21 cellular contexts compared by ENCODE assay signal in the genomic region with DNA sequence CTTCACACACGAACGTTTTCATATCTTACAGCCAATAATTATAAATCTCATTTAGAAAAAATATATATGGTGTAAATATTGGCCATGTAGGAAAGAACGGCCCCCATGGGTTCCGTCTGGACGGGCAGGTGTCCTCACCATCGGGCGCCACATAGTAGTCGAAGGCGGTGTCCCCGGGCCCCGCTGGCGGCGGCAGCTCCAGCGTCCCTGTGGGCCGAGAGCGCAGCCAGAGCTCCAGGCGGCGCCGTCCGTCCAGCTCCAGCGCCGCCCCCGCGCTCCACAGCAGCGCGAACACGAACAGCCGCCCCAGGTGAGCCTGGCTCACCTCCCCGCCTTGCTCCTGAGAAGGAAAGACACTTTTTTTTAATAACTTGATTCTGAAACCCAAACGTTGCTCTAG.
DNase-seq lines count a peak whose midpoint lies in the region; ATAC-seq and TF ChIP-seq lines count a peak whose summit lies in the region.
"Had no signal": no experiment of that assay in that cellular context is flagged by ENCODE, and none has a peak within 500 bp of the region (broad histone marks: within the 10 kb centered on the region; RNA-seq: fewer than 3 reads in every experiment).

No MANE protein-coding gene starts in this region.

- H3K4me1 Mint-ChIP-seq in stimulated activated naive CD8-positive, alpha-beta T cell treated with anti-CD3 and anti-CD28 coated beads, Interleukin-15, amount 100 ng/mL, for 72 hours: no peaks in the 10 kb centered on the region
- H3K4me1 Mint-ChIP-seq: CD4-positive, alpha-beta memory T cell had no signal

- no peaks in the 10 kb centered on the region for H3K9me3 ChIP-seq in SK-N-SH
- H3K9me3 ChIP-seq in testis: no peaks in the 10 kb centered on the region
- H3K9me3 ChIP-seq in left ventricle myocardium inferior (replicated peaks): peaks cover 3% of the 10 kb centered on the region
- H3K9me3 ChIP-seq: HAP-1 had no signal

- H3K9me2 ChIP-seq in SK-N-SH: no peaks in the 10 kb centered on the region

- no peak overlapping the region for H3K27ac Mint-ChIP-seq in stimulated activated naive CD8-positive, alpha-beta T cell treated with anti-CD3 and anti-CD28 coated beads, Interleukin-15, amount 100 ng/mL, for 72 hours
- H3K27ac Mint-ChIP-seq: CD4-positive, alpha-beta memory T cell had no signal

- no peak for TF ChIP-seq EP300 in SK-N-SH (IDR thresholded peaks at IDR 0.05; ENCODE audit: borderline replicate concordance in 1 of 2, low read depth in 1 of 2, low read length in 1 of 2)

- POLR2A ChIA-PET in SK-N-SH (lab: Yijun Ruan, JAX): no interaction called here

- no peak for TF ChIP-seq RAD21 in SK-N-SH (IDR thresholded peaks at IDR 0.05; ENCODE audit: low read length)

- H3K36me3 ChIP-seq in SK-N-SH (replicated peaks in 1 of 2; ENCODE audit: control insufficient read depth in 1 of 2, insufficient read depth in 2 of 2, low read length in 1 of 2) (no peaks in the 10 kb centered on the region), testis (ENCODE audit: low read depth, missing control alignments) (no peaks in the 10 kb centered on the region), left ventricle myocardium inferior (no peaks in the 10 kb centered on the region)
- H3K36me3 ChIP-seq: BLaER1 treated with 17β-estradiol and CSF1 and Interleukin-3, amounts not matched to agents 10 nM and 100 nM; HAP-1 had no signal

- TF ChIP-seq CTCF in SK-N-SH (IDR thresholded peaks at IDR 0.05) (no peak), testis (IDR thresholded peaks at IDR 0.05) (no peak), left ventricle myocardium inferior (IDR thresholded peaks at IDR 0.05; ENCODE audit: borderline replicate concordance) (no peak), coronary artery (IDR thresholded peaks at IDR 0.05) (no peak)

- ATAC-seq in SK-N-SH treated with all-trans-retinoic acid at 6 μM for 48 hours: no peak
- peak; percentile 28 for ATAC-seq in esophagus mucosa
- ATAC-seq in stimulated activated naive CD8-positive, alpha-beta T cell treated with anti-CD3 and anti-CD28 coated beads, Interleukin-15, amount 100 ng/mL, for 72 hours: no peak
- ATAC-seq: HepG2 had no signal

- peaks cover 0 to 7% of the 10 kb centered on the region in 2 donors for H3K9me3 Mint-ChIP-seq in stimulated activated naive CD8-positive, alpha-beta T cell treated with anti-CD3 and anti-CD28 coated beads, Interleukin-15, amount 100 ng/mL, for 72 hours

- no peaks in the 10 kb centered on the region for H3K27me3 Mint-ChIP-seq in stimulated activated naive CD8-positive, alpha-beta T cell treated with anti-CD3 and anti-CD28 coated beads, Interleukin-15, amount 100 ng/mL, for 72 hours
- H3K27me3 Mint-ChIP-seq: CD4-positive, alpha-beta memory T cell had no signal

- H3K27ac ChIP-seq in SK-N-SH (ENCODE audit: low read depth in 2 of 2, low read length in 1 of 2) (no peak overlapping the region), testis (no peak overlapping the region), left ventricle myocardium inferior (replicated peaks) (no peak overlapping the region), coronary artery (no peak overlapping the region)
- H3K27ac ChIP-seq: 22Rv1; BLaER1 treated with 17β-estradiol and CSF1 and Interleukin-3, amounts not matched to agents 10 nM and 100 nM; HL-60 had no signal

- H3K4me2 ChIP-seq in SK-N-SH: 0 out of 2 replicates have a peak overlapping the region, but pooled peaks have one; percentile 19
- H3K4me2 ChIP-seq: BLaER1 treated with 17β-estradiol and CSF1 and Interleukin-3, amounts not matched to agents 10 nM and 100 nM had no signal

- H3K79me2 ChIP-seq in SK-N-SH (ENCODE audit: insufficient read depth): no peaks in the 10 kb centered on the region

- no peak overlapping the region for H2AFZ ChIP-seq in SK-N-SH (ENCODE audit: low read depth)

- H3K9ac ChIP-seq in SK-N-SH: no peak overlapping the region
- H3K9ac ChIP-seq: BLaER1 treated with 17β-estradiol and CSF1 and Interleukin-3, amounts not matched to agents 10 nM and 100 nM had no signal

- DNase-seq in SK-N-SH (peak; percentile 7), NCI-H748 treated with DMSO at 0.1 percent for 48 hours (lab: John Stamatoyannopoulos, UW) (peak; percentile 90), testis (peak; percentile 20), left ventricle myocardium inferior (no peak), coronary artery (ENCODE audit: low spot score) (no peak)
- DNase-seq in stimulated activated naive CD8-positive, alpha-beta T cell treated with anti-CD3 and anti-CD28 coated beads, Interleukin-15, amount 100 ng/mL, for 72 hours: no peak
- DNase-seq: ACHN; CD4-positive, alpha-beta memory T cell; KBM-7; NCI-H1092 treated with DMSO at 0.1 percent for 48 hours; NCI-H1436 treated with DMSO at 0.1 percent for 48 hours; NCI-H1930; NCI-H226; NCI-H524 had no signal

- CTCF ChIA-PET in SK-N-SH (lab: Yijun Ruan, JAX): no interaction called here

- no peaks in the 10 kb centered on the region for H4K20me1 ChIP-seq in SK-N-SH (ENCODE audit: insufficient read depth)
- H4K20me1 ChIP-seq: BLaER1 treated with 17β-estradiol and CSF1 and Interleukin-3, amounts not matched to agents 10 nM and 100 nM had no signal

- TF ChIP-seq POLR2A in testis (IDR thresholded peaks at IDR 0.05): no peak

- intact Hi-C loops in testis (cut with DNase I; ENCODE audit: low total_unique reads): no loop called here
- intact Hi-C loops in left ventricle myocardium inferior (cut with micrococcal nuclease): no loop called here

- H3K4me3 Mint-ChIP-seq in stimulated activated naive CD8-positive, alpha-beta T cell treated with anti-CD3 and anti-CD28 coated beads, Interleukin-15, amount 100 ng/mL, for 72 hours: no peak overlapping the region
- H3K4me3 Mint-ChIP-seq: CD4-positive, alpha-beta memory T cell had no signal

- 33% methylated on average over 28 of the region's 30 CpGs for WGBS in SK-N-SH (ENCODE audit: low lambda C conversion rate)
- WGBS in testis, 2 donors: 42 to 54% methylated on average over 22 to 30 of the region's 30 CpGs

- no peaks in the 10 kb centered on the region for H3F3A ChIP-seq in SK-N-SH (replicated peaks; ENCODE audit: insufficient read depth)

- no peaks in the 10 kb centered on the region for H3K4me1 ChIP-seq in SK-N-SH (ENCODE audit: control insufficient read depth in 1 of 2, insufficient read depth in 2 of 2, low read depth in 1 of 2, low read length in 1 of 2)
- no peaks in the 10 kb centered on the region for H3K4me1 ChIP-seq in testis
- no peaks in the 10 kb centered on the region for H3K4me1 ChIP-seq in left ventricle myocardium inferior
- H3K4me1 ChIP-seq: BLaER1 treated with 17β-estradiol and CSF1 and Interleukin-3, amounts not matched to agents 10 nM and 100 nM; HAP-1 had no signal

- H3K27me3 ChIP-seq in SK-N-SH (ENCODE audit: insufficient read depth) (peaks cover 6% of the 10 kb centered on the region; the same call in 1 of the 2 replicates), testis (no peaks in the 10 kb centered on the region), left ventricle myocardium inferior (ENCODE audit: low read depth) (no peaks in the 10 kb centered on the region)
- H3K27me3 ChIP-seq: BLaER1 treated with 17β-estradiol and CSF1 and Interleukin-3, amounts not matched to agents 10 nM and 100 nM had no signal

- no peak overlapping the region; a peak in 1 of 4 replicates for H3K4me3 ChIP-seq in SK-N-SH (ENCODE audit: low read depth in 2 of 2, low read length in 1 of 2)
- peak overlapping the region; percentile 18 to 34 for H3K4me3 ChIP-seq in testis
- H3K4me3 ChIP-seq in left ventricle myocardium inferior: no peak overlapping the region
- no peak overlapping the region for H3K4me3 ChIP-seq in coronary artery
- H3K4me3 ChIP-seq: BLaER1 treated with 17β-estradiol and CSF1 and Interleukin-3, amounts not matched to agents 10 nM and 100 nM; HAP-1 had no signal

TF ChIP-seq in SK-N-SH, 30 proteins besides CTCF, POLR2A, EP300 and RAD21:
- no peak for TF ChIP-seq RFX5 (IDR thresholded peaks at IDR 0.05; ENCODE audit: low read length)
- TF ChIP-seq, protein P1, sequence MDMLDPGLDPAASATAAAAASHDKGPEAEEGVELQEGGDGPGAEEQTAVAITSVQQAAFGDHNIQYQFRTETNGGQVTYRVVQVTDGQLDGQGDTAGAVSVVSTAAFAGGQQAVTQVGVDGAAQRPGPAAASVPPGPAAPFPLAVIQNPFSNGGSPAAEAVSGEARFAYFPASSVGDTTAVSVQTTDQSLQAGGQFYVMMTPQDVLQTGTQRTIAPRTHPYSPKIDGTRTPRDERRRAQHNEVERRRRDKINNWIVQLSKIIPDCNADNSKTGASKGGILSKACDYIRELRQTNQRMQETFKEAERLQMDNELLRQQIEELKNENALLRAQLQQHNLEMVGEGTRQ (IDR thresholded peaks at IDR 0.05; ENCODE audit: borderline replicate concordance, low read depth, low read length): no peak

TF ChIP-seq in SK-N-SH treated with all-trans-retinoic acid at 6 μM for 48 hours, 23 proteins besides CTCF, POLR2A, EP300 and RAD21 (continues in another document):
- TF ChIP-seq RARB (CRISPR knock-in tag; IDR thresholded peaks at IDR 0.05): no peak
- no peak for TF ChIP-seq ZFP3 (CRISPR knock-in tag; IDR thresholded peaks at IDR 0.05)
- no peak for TF ChIP-seq OSR1 (CRISPR knock-in tag; IDR thresholded peaks at IDR 0.05)
- no peak for TF ChIP-seq ZNF565 (CRISPR knock-in tag; conservative IDR thresholded peaks at IDR 0.05; ENCODE audit: low read depth)
- TF ChIP-seq TCF4 (CRISPR knock-in tag; IDR thresholded peaks at IDR 0.05; ENCODE audit: borderline replicate concordance): no peak
- no peak for TF ChIP-seq TOX (CRISPR knock-in tag; IDR thresholded peaks at IDR 0.05; ENCODE audit: borderline replicate concordance)
- no peak for TF ChIP-seq TSHZ2 (CRISPR knock-in tag; IDR thresholded peaks at IDR 0.05)

Comparison
In these comparisons a context has a peak if more than half of its experiments do, and no peak if none do; other contexts are left out.
1. DNase-seq: peak in SK-N-SH (single experiment), NCI-H748 treated with DMSO at 0.1 percent for 48 hours (single experiment) and testis (single experiment); none in left ventricle myocardium inferior (single experiment), stimulated activated naive CD8-positive, alpha-beta T cell treated with anti-CD3 and anti-CD28 coated beads, Interleukin-15, amount 100 ng/mL, for 72 hours (0 of 2) and coronary artery (single experiment).
2. H3K4me3 ChIP-seq: peak in testis (2 of 2); none in SK-N-SH (0 of 2), left ventricle myocardium inferior (single experiment) and coronary artery (single experiment).